Comparison of ENCODE assay signal across 7 cellular contexts in the genomic region with DNA sequence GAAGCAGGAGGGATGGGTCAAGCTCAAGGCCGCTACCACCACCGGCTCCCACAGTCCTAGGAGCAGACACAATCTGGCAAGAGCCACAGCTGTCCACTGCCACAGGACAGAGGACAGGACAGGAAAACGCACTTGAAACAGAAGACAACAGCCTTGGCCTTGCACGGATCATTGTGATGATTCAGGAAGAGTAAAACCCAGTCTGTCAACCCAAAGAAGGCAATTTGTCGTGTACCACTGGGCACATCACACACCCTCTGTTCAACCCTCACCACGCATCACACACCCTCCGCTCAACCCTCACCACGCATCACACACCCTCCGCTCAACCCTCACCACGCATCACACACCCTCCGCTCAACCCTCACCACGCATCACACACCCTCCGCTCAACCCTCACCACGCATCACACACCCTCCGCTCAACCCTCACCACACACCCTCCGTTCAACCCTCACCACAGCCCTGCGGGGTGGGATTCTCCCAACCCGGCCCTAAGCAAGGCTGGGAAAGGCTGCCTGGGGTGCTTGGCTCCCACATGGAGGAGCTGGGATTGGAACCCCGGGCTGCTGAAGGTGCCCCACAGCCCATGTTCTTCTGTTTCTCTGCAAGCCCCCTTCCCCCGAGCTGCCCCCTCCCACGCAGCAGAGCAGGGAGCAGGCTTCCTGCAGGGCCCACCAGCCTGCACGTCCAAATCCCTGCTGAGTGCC. TPM values are rescaled to one million over a fixed set of nuclear protein-coding genes. Genes with fewer than 3 reads are reported as not detected.
DNase-seq lines count a peak whose midpoint lies in the region; ATAC-seq and TF ChIP-seq lines count a peak whose summit lies in the region.
"Had no signal": no experiment of that assay in that cellular context is flagged by ENCODE, and none has a peak within 500 bp of the region (broad histone marks: within the 10 kb centered on the region; RNA-seq: fewer than 3 reads in every experiment).

No MANE protein-coding gene starts in this region.

- peaks cover 85 to 94% (median 91%) of the 10 kb centered on the region in 3 donors for H3K4me1 Mint-ChIP-seq in CD8-positive, alpha-beta memory T cell
- H3K4me1 Mint-ChIP-seq in activated B cell treated with CpG ODN at 0.5 μM for 24 hours, result peaks cover 96% of the 10 kb centered on the region

- ATAC-seq in activated B cell treated with CpG ODN at 0.5 μM for 24 hours (ENCODE audit: low read depth), result no peak

- no peaks in the 10 kb centered on the region for H3K9me3 ChIP-seq in CD8-positive, alpha-beta memory T cell (ENCODE audit: low read length)
- no peaks in the 10 kb centered on the region for H3K9me3 ChIP-seq in muscle layer of duodenum (ENCODE audit: control insufficient read depth in 1 of 2, low read length in 2 of 2)

- no peak overlapping the region for H3K4me3 ChIP-seq in CD8-positive, alpha-beta memory T cell (ENCODE audit: low read length)
- H3K4me3 ChIP-seq in muscle layer of duodenum (ENCODE audit: low read depth in 1 of 2, low read length in 2 of 2), result peak overlapping the region in 1 of 2 donors; percentile 44

- DNase-seq in CD8-positive, alpha-beta memory T cell, result no peak
- DNase-seq in activated B cell treated with CpG ODN at 0.5 μM for 24 hours (no peak), KG1 (lab: John Stamatoyannopoulos, UW) (no peak), amniotic stem cell (lab: John Stamatoyannopoulos, UW) (no peak), SKM-1 treated with dmso at 0.1 percent for 144 hours (lab: John Stamatoyannopoulos, UW; ENCODE audit: unreplicated experiment) (no peak)
- DNase-seq: SIG-M5 had no signal

- peaks cover 0 to 1% of the 10 kb centered on the region in 2 donors for H3K27me3 Mint-ChIP-seq in CD8-positive, alpha-beta memory T cell
- no peaks in the 10 kb centered on the region for H3K27me3 Mint-ChIP-seq in activated B cell treated with CpG ODN at 0.5 μM for 24 hours

- H3K36me3 Mint-ChIP-seq in CD8-positive, alpha-beta memory T cell, result peaks cover 3 to 76% (median 15%) of the 10 kb centered on the region in 3 donors
- H3K36me3 Mint-ChIP-seq in activated B cell treated with CpG ODN at 0.5 μM for 24 hours (ENCODE audit: low read depth), result peaks cover 74% of the 10 kb centered on the region

- intact Hi-C loops in activated B cell treated with CpG ODN at 0.5 μM for 24 hours (cut with micrococcal nuclease), result no loop called here

- peak overlapping the region; percentile 65 to 86 (median 76) for H3K4me3 Mint-ChIP-seq in CD8-positive, alpha-beta memory T cell
- peak overlapping the region; percentile 56 for H3K4me3 Mint-ChIP-seq in activated B cell treated with CpG ODN at 0.5 μM for 24 hours

- peaks cover 15% of the 10 kb centered on the region for H3K36me3 ChIP-seq in CD8-positive, alpha-beta memory T cell (ENCODE audit: insufficient read depth, low read length)
- H3K36me3 ChIP-seq in muscle layer of duodenum (ENCODE audit: control insufficient read depth in 1 of 2, insufficient read depth in 2 of 2, low read length in 2 of 2), result peaks cover 7 to 35% of the 10 kb centered on the region in 2 donors

- H3K27ac ChIP-seq in CD8-positive, alpha-beta memory T cell (ENCODE audit: low read depth, low read length), result peak overlapping the region; percentile 28
- H3K27ac ChIP-seq in muscle layer of duodenum (ENCODE audit: low read length), result peak overlapping the region; percentile 65

- H3K27me3 ChIP-seq in CD8-positive, alpha-beta memory T cell (ENCODE audit: insufficient read depth, low read length, poor library complexity, severe bottlenecking), result no peaks in the 10 kb centered on the region
- H3K27me3 ChIP-seq in muscle layer of duodenum (ENCODE audit: low read depth, low read length), result no peaks in the 10 kb centered on the region

- CTCF ChIA-PET in CD8-positive, alpha-beta memory T cell (lab: Charles Lee), result interaction anchor here (0.8 to 32.1 kb wide), 4 partner anchors 6 to 30 kb away, joined by 3 to 1256 read pairs (median 318); partner anchors contain the start of genes CDC42BPG and EHD1
- CTCF ChIA-PET in activated B cell treated with CpG ODN at 0.5 μM for 24 hours (lab: Charles Lee), result interaction anchor here (1.1 to 12.6 kb wide), 4 partner anchors 8 to 32 kb away, joined by 5 to 213 read pairs (median 86); partner anchors contain the start of gene EHD1

- POLR2A ChIA-PET in CD8-positive, alpha-beta memory T cell (lab: Charles Lee), result interaction anchor here (14.6 to 24.3 kb wide), 2 partner anchors 10 to 23 kb away, joined by 213 to 569 read pairs; partner anchors contain the start of gene EHD1
- POLR2A ChIA-PET in activated B cell treated with CpG ODN at 0.5 μM for 24 hours (lab: Charles Lee), result interaction anchor here (0.5 to 27.6 kb wide), 5 partner anchors 9 to 266 kb away, joined by 3 to 1194 read pairs (median 3); partner anchors contain the start of genes EHD1, FAU and RASGRP2

- H3K4me1 ChIP-seq in CD8-positive, alpha-beta memory T cell (ENCODE audit: insufficient read depth, low read length), result peaks cover 100% of the 10 kb centered on the region
- H3K4me1 ChIP-seq in muscle layer of duodenum (ENCODE audit: control insufficient read depth in 1 of 2, insufficient read depth in 2 of 2, low read length in 2 of 2), result peaks cover 26 to 41% of the 10 kb centered on the region in 2 donors

- no peaks in the 10 kb centered on the region for H3K9me3 Mint-ChIP-seq in CD8-positive, alpha-beta memory T cell
- H3K9me3 Mint-ChIP-seq in activated B cell treated with CpG ODN at 0.5 μM for 24 hours, result no peaks in the 10 kb centered on the region

- no peak for TF ChIP-seq CTCF in activated B cell treated with CpG ODN at 0.5 μM for 24 hours (IDR thresholded peaks at IDR 0.05)

- H3K27ac Mint-ChIP-seq in CD8-positive, alpha-beta memory T cell, result peak overlapping the region; percentile 88 to 100 (median 93)
- peak overlapping the region; percentile 82 for H3K27ac Mint-ChIP-seq in activated B cell treated with CpG ODN at 0.5 μM for 24 hours

RNA-seq across cellular contexts. Expression of gene CDC42BPG, which starts 11.3 kb away (rescaled TPM):
- total RNA-seq in CD8-positive, alpha-beta memory T cell, result 1 to 10 TPM in 1 of 2 experiments, under 1 TPM in 1; 0.66 to 2.3 TPM
- polyA plus RNA-seq in CD8-positive, alpha-beta memory T cell, result 0.52 TPM
- 2.2 and 3.7 TPM in 2 replicates for total RNA-seq in activated B cell treated with CpG ODN at 0.5 μM for 24 hours

RNA-seq across cellular contexts. Expression of gene EHD1, which starts 22.7 kb away (rescaled TPM):
- total RNA-seq in CD8-positive, alpha-beta memory T cell, result 100 to 1,000 TPM; 102 to 110 TPM
- 258 TPM for polyA plus RNA-seq in CD8-positive, alpha-beta memory T cell
- total RNA-seq in activated B cell treated with CpG ODN at 0.5 μM for 24 hours, result 357 and 360 TPM in 2 replicates

RNA-seq across cellular contexts. Expression of gene MEN1, which starts 45.4 kb away (rescaled TPM):
- total RNA-seq in CD8-positive, alpha-beta memory T cell, result 10 to 100 TPM; 45.8 to 47.7 TPM
- polyA plus RNA-seq in CD8-positive, alpha-beta memory T cell, result 45.0 TPM
- total RNA-seq in activated B cell treated with CpG ODN at 0.5 μM for 24 hours, result 35.1 and 44.6 TPM in 2 replicates

RNA-seq across cellular contexts. Expression of gene MAP4K2, which starts 52.7 kb away (rescaled TPM):
- total RNA-seq in CD8-positive, alpha-beta memory T cell, result 10 to 100 TPM; 54.8 to 55.3 TPM
- 39.0 TPM for polyA plus RNA-seq in CD8-positive, alpha-beta memory T cell
- total RNA-seq in activated B cell treated with CpG ODN at 0.5 μM for 24 hours, result 69.1 and 73.6 TPM in 2 replicates
